ENCODE assay signal across 7 cellular contexts in genomic region chr10:72249176-72249862, GRCh38. TPM values are rescaled to one million over a fixed set of nuclear protein-coding genes. Genes with fewer than 3 reads are reported as not detected.
A peak's percentile ranks its signal among the peaks of the same experiment; 100 is the strongest.
DNase-seq lines count a peak whose midpoint lies in the region; ATAC-seq, FAIRE-seq and TF ChIP-seq lines count a peak whose summit lies in the region.
"Not testable (repeated sequence)": the region's sequence is repeated elsewhere in the genome, so short reads cannot be mapped to it uniquely, and the experiment has no call there.

No MANE protein-coding gene starts in this region.

- TF ChIP-seq EP300 in esophagus muscularis mucosa (IDR thresholded peaks at IDR 0.05) = not testable (repeated sequence)

- not testable (repeated sequence) for DNase-seq in RWPE1 (ENCODE audit: low spot score); activated naive CD8-positive, alpha-beta T cell treated with anti-CD3 and anti-CD28 coated beads, Interleukin-2, amount 10 ng/mL, durations not matched to agents 7 days and 5 days; esophagus muscularis mucosa (ENCODE audit: extremely low spot score); small intestine

- peak overlapping the region; percentile 70 to 74 for H3K9ac ChIP-seq in mucosa of rectum (ENCODE audit: low read depth in 1 of 2, low read length in 2 of 2)

- H3K36me3 Mint-ChIP-seq in activated naive CD8-positive, alpha-beta T cell treated with anti-CD3 and anti-CD28 coated beads, Interleukin-2, amount 10 ng/mL, durations not matched to agents 7 days and 5 days = not testable (repeated sequence)

- H3K9me3 ChIP-seq in esophagus muscularis mucosa; mucosa of rectum (ENCODE audit: control insufficient read depth in 2 of 2, low read length in 2 of 2); small intestine (ENCODE audit: control insufficient read depth, low read depth): not testable (repeated sequence)

- ATAC-seq in GM18907 (IDR thresholded peaks at IDR 0.05; ENCODE audit: unreplicated experiment) (peak; percentile 5), HG02938 (IDR thresholded peaks at IDR 0.05; ENCODE audit: unreplicated experiment) (peak; percentile 10)
- not testable (repeated sequence) for ATAC-seq in activated naive CD8-positive, alpha-beta T cell treated with anti-CD3 and anti-CD28 coated beads, Interleukin-2, amount 10 ng/mL, durations not matched to agents 7 days and 5 days (ENCODE audit: low read depth)

- not testable (repeated sequence) for FAIRE-seq in small intestine (lab: Jason Lieb, UNC)

- peak overlapping the region in 2 of 4 donors; percentile 36 to 46 for H3K4me3 ChIP-seq in esophagus muscularis mucosa
- H3K4me3 ChIP-seq in mucosa of rectum (ENCODE audit: low read length in 2 of 2) = peak overlapping the region in 1 of 2 donors; percentile 62
- not testable (repeated sequence) for H3K4me3 ChIP-seq in small intestine (ENCODE audit: low read depth in 1 of 2, low read length in 2 of 2)

- peak overlapping the region; percentile 100 for H3K27ac ChIP-seq in RWPE1
- peak overlapping the region; percentile 93 to 97 (median 94) for H3K27ac ChIP-seq in esophagus muscularis mucosa (replicated peaks in 1 of 4)
- peak overlapping the region; percentile 93 to 96 for H3K27ac ChIP-seq in mucosa of rectum (ENCODE audit: low read depth in 2 of 2, low read length in 2 of 2)
- H3K27ac ChIP-seq in small intestine (ENCODE audit: low read depth in 1 of 2, low read length in 1 of 2) = peak overlapping the region; percentile 56 to 99

- H3K27me3 Mint-ChIP-seq in activated naive CD8-positive, alpha-beta T cell treated with anti-CD3 and anti-CD28 coated beads, Interleukin-2, amount 10 ng/mL, durations not matched to agents 7 days and 5 days = not testable (repeated sequence)

- WGBS in esophagus muscularis mucosa = 92% methylated on average over 17 of the region's 17 CpGs
- 79 to 91% (median 81%) methylated on average over 17 of the region's 17 CpGs for WGBS in small intestine, 3 donors

- H3K9me3 Mint-ChIP-seq in activated naive CD8-positive, alpha-beta T cell treated with anti-CD3 and anti-CD28 coated beads, Interleukin-2, amount 10 ng/mL, durations not matched to agents 7 days and 5 days = not testable (repeated sequence)

- not testable (repeated sequence) for H3K27me3 ChIP-seq in esophagus muscularis mucosa; mucosa of rectum (ENCODE audit: control insufficient read depth in 2 of 2, insufficient read depth in 2 of 2, low read length in 2 of 2); small intestine (ENCODE audit: control insufficient read depth in 2 of 2, insufficient read depth in 2 of 2, low read length in 2 of 2)

- peak overlapping the region; percentile 93 for H3K27ac Mint-ChIP-seq in activated naive CD8-positive, alpha-beta T cell treated with anti-CD3 and anti-CD28 coated beads, Interleukin-2, amount 10 ng/mL, durations not matched to agents 7 days and 5 days

- peaks cover 65% of the 10 kb centered on the region for H3K4me1 Mint-ChIP-seq in activated naive CD8-positive, alpha-beta T cell treated with anti-CD3 and anti-CD28 coated beads, Interleukin-2, amount 10 ng/mL, durations not matched to agents 7 days and 5 days

- not testable (repeated sequence) for H3K36me3 ChIP-seq in esophagus muscularis mucosa; mucosa of rectum (ENCODE audit: control insufficient read depth in 2 of 2, insufficient read depth in 2 of 2, low read length in 2 of 2); small intestine (ENCODE audit: control insufficient read depth in 2 of 2, insufficient read depth in 2 of 2, low read length in 2 of 2)

- POLR2A ChIA-PET in RWPE1 (lab: Yijun Ruan, JAX; ENCODE audit: low non-redundant PET) = interaction anchor here (1.1 kb wide), 1 partner anchor 24 kb away, joined by 4 read pairs; the partner anchor contains the start of gene DDIT4
- POLR2A ChIA-PET in activated naive CD8-positive, alpha-beta T cell treated with anti-CD3 and anti-CD28 coated beads, Interleukin-2, amount 10 ng/mL, durations not matched to agents 7 days and 5 days (lab: Charles Lee) = interaction anchor here (1.0 to 13.6 kb wide), 4 partner anchors 11 to 85 kb away, joined by 3 to 256 read pairs (median 53); partner anchors contain the start of gene DDIT4

- CTCF ChIA-PET in RWPE1 (lab: Yijun Ruan, JAX) = not testable (repeated sequence)

- TF ChIP-seq CTCF in RWPE1 (conservative IDR thresholded peaks at IDR 0.05; ENCODE audit: low read depth); esophagus muscularis mucosa (IDR thresholded peaks at IDR 0.05): not testable (repeated sequence)

- not testable (repeated sequence) for TF ChIP-seq POLR2A in esophagus muscularis mucosa (IDR thresholded peaks at IDR 0.05; ENCODE audit: low read depth)

- peak overlapping the region; percentile 86 for H3K4me3 Mint-ChIP-seq in activated naive CD8-positive, alpha-beta T cell treated with anti-CD3 and anti-CD28 coated beads, Interleukin-2, amount 10 ng/mL, durations not matched to agents 7 days and 5 days

- H3K4me1 ChIP-seq in esophagus muscularis mucosa (peaks cover 98 to 100% (median 100%) of the 10 kb centered on the region in 4 donors), mucosa of rectum (ENCODE audit: control insufficient read depth in 2 of 2, insufficient read depth in 2 of 2, low read length in 2 of 2) (peaks cover 27 to 34% of the 10 kb centered on the region in 2 donors), small intestine (ENCODE audit: control insufficient read depth in 2 of 2, insufficient read depth in 1 of 2, low read depth in 1 of 2, low read length in 1 of 2) (peaks cover 10 to 31% of the 10 kb centered on the region in 2 donors)

- intact Hi-C loops in esophagus muscularis mucosa (cut with DNase I) = not testable (repeated sequence)

RNA-seq across cellular contexts. Expression of gene DDIT4, which starts 24.4 kb away (rescaled TPM):
- 100 to 1,000 TPM; 150 to 159 TPM for total RNA-seq in activated naive CD8-positive, alpha-beta T cell treated with anti-CD3 and anti-CD28 coated beads, Interleukin-2, amount 10 ng/mL, durations not matched to agents 7 days and 5 days
- 100 to 1,000 TPM in 3 of 4 donors, 10 to 100 TPM in 1; 77.4 to 247 (median 146) TPM for total RNA-seq in esophagus muscularis mucosa
- polyA plus RNA-seq in small intestine = 100 to 1,000 TPM in 1 of 3 donors, 10 to 100 TPM in 2; 34.4 to 330 (median 36.5) TPM

RNA-seq across cellular contexts. Expression of gene ASCC1, which starts 33.2 kb away (rescaled TPM):
- 10 to 100 TPM; 28.5 to 34.4 TPM for total RNA-seq in activated naive CD8-positive, alpha-beta T cell treated with anti-CD3 and anti-CD28 coated beads, Interleukin-2, amount 10 ng/mL, durations not matched to agents 7 days and 5 days
- 10 to 100 TPM; 23.5 to 37.8 (median 29.8) TPM for total RNA-seq in esophagus muscularis mucosa
- 10 to 100 TPM in 2 of 3 donors, 1 to 10 TPM in 1; 9.2 to 20.8 (median 11.3) TPM for polyA plus RNA-seq in small intestine

RNA-seq across cellular contexts. Expression of gene ANAPC16, which starts 33.5 kb away (rescaled TPM):
- 10 to 100 TPM; 89.2 to 89.8 TPM for total RNA-seq in activated naive CD8-positive, alpha-beta T cell treated with anti-CD3 and anti-CD28 coated beads, Interleukin-2, amount 10 ng/mL, durations not matched to agents 7 days and 5 days
- 100 to 1,000 TPM; 106 to 157 (median 143) TPM for total RNA-seq in esophagus muscularis mucosa
- 100 to 1,000 TPM; 112 to 176 (median 142) TPM for polyA plus RNA-seq in small intestine
